ENCODE assay signal across 25 cellular contexts in the genomic region with DNA sequence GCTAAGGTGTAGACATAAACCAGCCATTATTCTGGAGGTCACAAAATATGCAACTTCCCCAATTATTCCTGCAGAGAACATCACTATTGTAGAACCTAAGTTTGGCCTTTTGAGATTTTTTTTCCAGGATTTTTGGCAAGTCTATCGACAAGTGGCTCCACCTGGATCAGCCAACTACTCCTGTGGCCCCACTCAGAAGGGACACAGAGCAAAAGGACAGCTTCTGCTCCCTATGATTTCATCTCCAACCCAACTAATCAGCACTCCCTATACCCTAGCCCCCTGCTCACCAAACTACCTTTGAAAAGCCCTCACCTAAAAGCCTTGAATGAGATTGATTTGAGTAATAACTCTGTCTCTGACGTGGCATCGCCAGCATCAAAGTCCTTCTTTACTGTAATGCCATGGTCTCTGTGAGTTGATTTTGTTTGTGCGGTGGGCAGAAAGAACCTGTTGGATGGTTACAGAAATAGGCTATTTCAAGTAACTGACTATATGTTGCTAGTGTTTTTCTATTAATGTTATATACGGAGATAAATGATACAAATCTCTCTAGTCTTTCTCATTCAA.
"Had no signal": no experiment of that assay in that cellular context is flagged by ENCODE, and none has a peak within 500 bp of the region (broad histone marks: within the 10 kb centered on the region; RNA-seq: fewer than 3 reads in every experiment).

No MANE protein-coding gene starts in this region.

- H3K4me1 ChIP-seq: breast epithelium, upper lobe of left lung, vagina had no signal

- H3K36me3 ChIP-seq: ovary had no signal

- ATAC-seq: activated CD8-positive, alpha-beta T cell treated with anti-CD3 and anti-CD28 coated beads for 36 hours; activated naive CD4-positive, alpha-beta T cell treated with anti-CD3 and anti-CD28 coated beads, Interleukin-2, amount 50 U/mL, for 72 hours; left cardiac atrium; natural killer cell; right cardiac atrium; stimulated activated effector memory CD8-positive, alpha-beta T cell treated with anti-CD3 and anti-CD28 coated beads, Interleukin-12 subunit alpha, Interleukin-12 subunit beta, amount 100 ng/mL, for 72 hours had no signal

- H3K4me3 ChIP-seq: breast epithelium, ovary, thoracic aorta, upper lobe of left lung, vagina had no signal

- FAIRE-seq: endometrium, frontal cortex, islet of Langerhans had no signal

- DNase-seq: activated B cell treated with CpG ODN at 0.5 μM for 24 hours; activated CD4-positive, alpha-beta T cell treated with anti-CD3 and anti-CD28 coated beads, Interleukin-2, amount 50 U/mL, for 1 hour; activated CD8-positive, alpha-beta T cell treated with anti-CD3 and anti-CD28 coated beads for 36 hours; activated naive CD4-positive, alpha-beta T cell; activated T-cell treated with anti-CD3 and anti-CD28 coated beads, Interleukin-2, amount 50 U/mL, for 48 hours; central memory CD4-positive, alpha-beta T cell; left cardiac atrium; midbrain; natural killer cell; ovary; right cardiac atrium; stimulated activated CD4-positive, alpha-beta T cell treated with anti-CD3 and anti-CD28 coated beads, Interleukin-4, amount 100 ng/mL, for 24 hours; T-helper 1 cell; upper lobe of left lung had no signal

- H3K4me1 Mint-ChIP-seq: activated B cell treated with CpG ODN at 0.5 μM for 24 hours; natural killer cell; stimulated activated effector memory CD8-positive, alpha-beta T cell treated with anti-CD3 and anti-CD28 coated beads, Interleukin-12 subunit alpha, Interleukin-12 subunit beta, amount 100 ng/mL, for 72 hours had no signal

- H3K27ac ChIP-seq: breast epithelium, ovary, thoracic aorta, upper lobe of left lung, vagina had no signal

- H3K27me3 ChIP-seq: breast epithelium, ovary, upper lobe of left lung, vagina had no signal

- H3K27me3 Mint-ChIP-seq: activated B cell treated with CpG ODN at 0.5 μM for 24 hours; activated CD8-positive, alpha-beta T cell treated with anti-CD3 and anti-CD28 coated beads for 36 hours; dendritic cell treated with granulocyte-macrophage colony-stimulating factor and Interleukin-4, amounts not matched to agents 40 ng/mL and 50 ng/mL, for 4 days; stimulated activated naive CD8-positive, alpha-beta T cell treated with anti-CD3 and anti-CD28 coated beads, Interleukin-15, Interleukin-2, amounts not matched to agents 100 ng/mL and 50 ng/mL, for 24 hours had no signal

- H3K27ac Mint-ChIP-seq: activated B cell treated with CpG ODN at 0.5 μM for 24 hours; dendritic cell treated with granulocyte-macrophage colony-stimulating factor and Interleukin-4, amounts not matched to agents 40 ng/mL and 50 ng/mL, for 4 days; natural killer cell; stimulated activated effector memory CD8-positive, alpha-beta T cell treated with anti-CD3 and anti-CD28 coated beads, Interleukin-12 subunit alpha, Interleukin-12 subunit beta, amount 100 ng/mL, for 72 hours; stimulated activated naive CD8-positive, alpha-beta T cell treated with anti-CD3 and anti-CD28 coated beads, Interleukin-15, Interleukin-2, amounts not matched to agents 100 ng/mL and 50 ng/mL, for 24 hours; T-helper 2 cell treated with Interferon-gamma antibody and Interleukin-4, amounts not matched to agents 5 μg/mL and 100 μg/mL, for 36 hours had no signal

- H3K36me3 Mint-ChIP-seq: stimulated activated effector memory CD8-positive, alpha-beta T cell treated with anti-CD3 and anti-CD28 coated beads, Interleukin-12 subunit alpha, Interleukin-12 subunit beta, amount 100 ng/mL, for 72 hours had no signal

- H3K4me3 Mint-ChIP-seq: activated B cell treated with CpG ODN at 0.5 μM for 24 hours; activated CD8-positive, alpha-beta T cell treated with anti-CD3 and anti-CD28 coated beads for 36 hours; dendritic cell treated with granulocyte-macrophage colony-stimulating factor and Interleukin-4, amounts not matched to agents 40 ng/mL and 50 ng/mL, for 4 days; natural killer cell; stimulated activated effector memory CD8-positive, alpha-beta T cell treated with anti-CD3 and anti-CD28 coated beads, Interleukin-12 subunit alpha, Interleukin-12 subunit beta, amount 100 ng/mL, for 72 hours; stimulated activated naive CD8-positive, alpha-beta T cell treated with anti-CD3 and anti-CD28 coated beads, Interleukin-15, Interleukin-2, amounts not matched to agents 100 ng/mL and 50 ng/mL, for 24 hours; T-helper 2 cell treated with Interferon-gamma antibody and Interleukin-4, amounts not matched to agents 5 μg/mL and 100 μg/mL, for 36 hours had no signal
